Comparison of ENCODE assay signal across 8 cellular contexts in genomic region chr1:235843458-235843857, GRCh38. TPM values are rescaled to one million over a fixed set of nuclear protein-coding genes. Genes with fewer than 3 reads are reported as not detected.
DNase-seq lines count a peak whose midpoint lies in the region; ATAC-seq and TF ChIP-seq lines count a peak whose summit lies in the region.

No MANE protein-coding gene starts in this region.

- H3K4me3 ChIP-seq in aorta (ENCODE audit: low read length in 2 of 2) (no peak overlapping the region), lower leg skin (ENCODE audit: low read depth, poor library complexity, severe bottlenecking) (no peak overlapping the region)

- no peaks in the 10 kb centered on the region for H3K27me3 Mint-ChIP-seq in chondrocyte (ENCODE audit: low read depth)

- peak; percentile 48 for DNase-seq in AG08395 (ENCODE audit: low spot score)
- DNase-seq in GM13977 (ENCODE audit: low spot score), result peak; percentile 29
- DNase-seq in NCI-H82 treated with DMSO at 0.1 percent for 48 hours (lab: John Stamatoyannopoulos, UW; ENCODE audit: unreplicated experiment), result peak; percentile 27
- no peak for DNase-seq in chondrocyte (ENCODE audit: low spot score)
- DNase-seq in midbrain (lab: John Stamatoyannopoulos, UW), result peak; percentile 14
- no peak for DNase-seq in aorta
- DNase-seq in lower leg skin (ENCODE audit: low spot score in 2 of 2), result no peak

- no peaks in the 10 kb centered on the region for H3K27me3 ChIP-seq in aorta (ENCODE audit: control insufficient read depth in 1 of 2, insufficient read depth in 2 of 2, low read length in 1 of 2)

- no peaks in the 10 kb centered on the region for H3K36me3 ChIP-seq in aorta (ENCODE audit: control insufficient read depth in 1 of 2, insufficient read depth in 2 of 2, low read length in 1 of 2)

- H3K9me3 Mint-ChIP-seq in chondrocyte (ENCODE audit: low read depth), result peaks cover 7% of the 10 kb centered on the region

- in situ Hi-C loops in GM13977 (cut with MboI; ENCODE audit: low pct_unique_long_range_greater_than_20kb, low sequenced_read_pairs, unreplicated experiment), result no loop called here

- no peaks in the 10 kb centered on the region for H3K36me3 Mint-ChIP-seq in chondrocyte (ENCODE audit: low read depth)

- no peaks in the 10 kb centered on the region for H3K9me3 ChIP-seq in aorta (ENCODE audit: control insufficient read depth, low read length)

- peak; percentile 73 for ATAC-seq in HG03354 (IDR thresholded peaks at IDR 0.05; ENCODE audit: poor library complexity, severe bottlenecking, unreplicated experiment)
- no peak for ATAC-seq in aorta (ENCODE audit: low FRiP score)

- WGBS in aorta, 2 donors, result 42 to 48% methylated on average over 1 of the region's 1 CpG
- 2 to 18% methylated on average over 1 of the region's 1 CpG for WGBS in lower leg skin, 2 donors

- H3K4me3 Mint-ChIP-seq in chondrocyte (ENCODE audit: unreplicated experiment), result no peak overlapping the region

- peaks cover 10% of the 10 kb centered on the region for H3K4me1 Mint-ChIP-seq in chondrocyte (ENCODE audit: low read depth)

- no peak for TF ChIP-seq POLR2A in lower leg skin (IDR thresholded peaks at IDR 0.05)

- H3K27ac Mint-ChIP-seq in chondrocyte (ENCODE audit: unreplicated experiment), result no peak overlapping the region

- H3K27ac ChIP-seq in aorta (ENCODE audit: low read depth in 1 of 2, low read length in 2 of 2), result no peak overlapping the region

- intact Hi-C loops in aorta (cut with DNase I) (no loop called here), lower leg skin (cut with DNase I; ENCODE audit: low total_unique reads) (no loop called here)

- peak; percentile 67 for TF ChIP-seq CTCF in GM13977 (IDR thresholded peaks at IDR 0.05; ENCODE audit: extremely low read depth, insufficient read depth, missing control alignments)
- peak; percentile 80 for TF ChIP-seq CTCF in chondrocyte (IDR thresholded peaks at IDR 0.05)
- TF ChIP-seq CTCF in lower leg skin (IDR thresholded peaks at IDR 0.05), result no peak

- H3K4me1 ChIP-seq in aorta (ENCODE audit: control insufficient read depth in 1 of 2, insufficient read depth in 2 of 2, low read length in 2 of 2), result peaks cover 1 to 6% of the 10 kb centered on the region in 2 donors

RNA-seq across cellular contexts. Expression of gene LYST, which starts 23.2 kb away (rescaled TPM):
- 14.9 to 16.4 TPM (median 16.0 TPM) in 3 replicates for total RNA-seq in chondrocyte
- total RNA-seq in aorta, result 10 to 100 TPM; 40.0 to 63.3 TPM
- polyA plus RNA-seq in aorta, result 10 to 100 TPM in 1 of 2 donors, 1 to 10 TPM in 1; 4.1 to 13.6 TPM
- 10 to 100 TPM; 38.5 to 43.9 (median 40.9) TPM for total RNA-seq in lower leg skin

Comparison
In these comparisons a context has a peak if more than half of its experiments do, and no peak if none do; other contexts are left out.
1. DNase-seq: peak in AG08395 (single experiment), GM13977 (single experiment), NCI-H82 treated with DMSO at 0.1 percent for 48 hours (single experiment) and midbrain (single experiment); none in chondrocyte (single experiment), aorta (0 of 2) and lower leg skin (0 of 2).
2. CTCF ChIP-seq: peak in GM13977 (single experiment) and chondrocyte (single experiment); none in lower leg skin (0 of 3).